Comparison of ENCODE assay signal across 8 cellular contexts in the genomic region with DNA sequence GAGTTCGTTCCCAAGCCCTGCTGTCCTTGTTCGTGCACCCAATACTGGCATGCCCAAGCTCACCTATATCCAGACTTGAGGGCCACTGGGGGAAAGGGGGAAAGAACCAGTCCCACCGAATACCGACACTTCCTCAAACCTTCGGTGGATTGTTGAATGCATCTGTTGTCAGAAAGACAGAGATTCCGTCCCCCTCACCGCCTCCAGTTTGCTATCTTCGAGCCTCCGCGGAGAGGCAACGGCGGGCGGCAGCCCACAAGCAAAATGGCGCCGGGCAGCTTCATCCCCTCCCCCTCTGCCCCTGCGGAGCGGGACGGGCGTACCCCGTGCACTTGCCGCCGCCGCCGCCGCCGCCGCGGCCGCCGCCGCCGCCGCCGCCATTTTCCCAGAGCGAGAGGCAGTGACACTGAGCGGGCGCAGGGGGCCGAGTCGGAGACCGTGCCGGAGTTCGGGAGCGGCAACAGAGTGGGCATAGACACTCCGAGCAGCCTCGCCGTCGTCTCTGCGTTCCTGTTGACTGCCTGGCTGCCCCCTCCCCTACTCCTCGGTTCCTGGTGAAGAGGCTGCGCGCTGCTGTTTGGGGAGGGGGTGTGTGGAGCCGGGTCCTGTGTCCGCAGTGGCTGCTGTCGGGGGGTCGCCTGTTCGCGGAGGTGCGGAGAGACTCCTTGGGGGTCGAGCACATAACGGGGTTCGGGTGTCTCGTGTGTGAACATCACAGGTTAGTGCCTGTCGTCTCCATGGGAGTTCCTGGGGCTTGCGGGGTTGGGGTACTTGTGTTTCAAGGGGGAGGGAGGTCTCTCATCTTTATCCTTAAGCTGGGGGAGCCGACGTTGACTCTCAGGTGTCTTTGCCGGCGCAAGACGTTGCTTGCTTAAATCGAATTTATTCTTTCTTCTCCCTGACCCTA. TPM values are rescaled to one million over a fixed set of nuclear protein-coding genes. Genes with fewer than 3 reads are reported as not detected.
A peak's percentile ranks its signal among the peaks of the same experiment; 100 is the strongest.
DNase-seq lines count a peak whose midpoint lies in the region; ATAC-seq and TF ChIP-seq lines count a peak whose summit lies in the region.

A gene with protein sequence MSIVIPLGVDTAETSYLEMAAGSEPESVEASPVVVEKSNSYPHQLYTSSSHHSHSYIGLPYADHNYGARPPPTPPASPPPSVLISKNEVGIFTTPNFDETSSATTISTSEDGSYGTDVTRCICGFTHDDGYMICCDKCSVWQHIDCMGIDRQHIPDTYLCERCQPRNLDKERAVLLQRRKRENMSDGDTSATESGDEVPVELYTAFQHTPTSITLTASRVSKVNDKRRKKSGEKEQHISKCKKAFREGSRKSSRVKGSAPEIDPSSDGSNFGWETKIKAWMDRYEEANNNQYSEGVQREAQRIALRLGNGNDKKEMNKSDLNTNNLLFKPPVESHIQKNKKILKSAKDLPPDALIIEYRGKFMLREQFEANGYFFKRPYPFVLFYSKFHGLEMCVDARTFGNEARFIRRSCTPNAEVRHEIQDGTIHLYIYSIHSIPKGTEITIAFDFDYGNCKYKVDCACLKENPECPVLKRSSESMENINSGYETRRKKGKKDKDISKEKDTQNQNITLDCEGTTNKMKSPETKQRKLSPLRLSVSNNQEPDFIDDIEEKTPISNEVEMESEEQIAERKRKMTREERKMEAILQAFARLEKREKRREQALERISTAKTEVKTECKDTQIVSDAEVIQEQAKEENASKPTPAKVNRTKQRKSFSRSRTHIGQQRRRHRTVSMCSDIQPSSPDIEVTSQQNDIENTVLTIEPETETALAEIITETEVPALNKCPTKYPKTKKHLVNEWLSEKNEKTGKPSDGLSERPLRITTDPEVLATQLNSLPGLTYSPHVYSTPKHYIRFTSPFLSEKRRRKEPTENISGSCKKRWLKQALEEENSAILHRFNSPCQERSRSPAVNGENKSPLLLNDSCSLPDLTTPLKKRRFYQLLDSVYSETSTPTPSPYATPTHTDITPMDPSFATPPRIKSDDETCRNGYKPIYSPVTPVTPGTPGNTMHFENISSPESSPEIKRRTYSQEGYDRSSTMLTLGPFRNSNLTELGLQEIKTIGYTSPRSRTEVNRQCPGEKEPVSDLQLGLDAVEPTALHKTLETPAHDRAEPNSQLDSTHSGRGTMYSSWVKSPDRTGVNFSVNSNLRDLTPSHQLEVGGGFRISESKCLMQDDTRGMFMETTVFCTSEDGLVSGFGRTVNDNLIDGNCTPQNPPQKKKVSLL (N-terminal part only) (plus strand): TSS at position 388 of the 907 bp plus-strand sequence. CDS start 26,748 bp downstream, outside the sequence.

- TF ChIP-seq CTCF in CD4-positive, alpha-beta T cell (IDR thresholded peaks at IDR 0.05): peak; percentile 60

- POLR2A ChIA-PET in CD4-positive, alpha-beta T cell (lab: Charles Lee): interaction anchor here (0.7 to 10.2 kb wide), 29 partner anchors 9 to 1271 kb away, joined by 3 to 560 read pairs (median 5); a partner anchor contains a TSS

- H3K27me3 ChIP-seq in CD4-positive, alpha-beta T cell (ENCODE audit: control insufficient read depth, insufficient read depth, low read length): no peaks in the 10 kb centered on the region
- no peaks in the 10 kb centered on the region for H3K27me3 ChIP-seq in NT2/D1 (ENCODE audit: insufficient read depth, insufficient read length)

- in situ Hi-C loops in endometrial microvascular endothelial cells (cut with HindIII; ENCODE audit: inconsistent ontology term, low pct_unique_long_range_greater_than_20kb, low sequenced_read_pairs): no loop called here

- H3K4me3 ChIP-seq in NT2/D1 (ENCODE audit: insufficient read length, low read depth): peak within 1 kb of the TSS; percentile 98

- H3K27ac Mint-ChIP-seq in CD4-positive, alpha-beta T cell: peak within 1 kb of the TSS; percentile 100

- H3K4me3 Mint-ChIP-seq in CD4-positive, alpha-beta T cell: peak within 1 kb of the TSS; percentile 97

- H3K27ac ChIP-seq in CD4-positive, alpha-beta T cell (ENCODE audit: low read depth, low read length): peak within 1 kb of the TSS; percentile 100

- H3K9me3 Mint-ChIP-seq in CD4-positive, alpha-beta T cell: no peaks in the 10 kb centered on the region

- H3K36me3 Mint-ChIP-seq in CD4-positive, alpha-beta T cell (ENCODE audit: low read depth): peaks cover 80% of the 10 kb centered on the region

- peak; percentile 40 for ATAC-seq in CD4-positive, alpha-beta T cell (ENCODE audit: poor library complexity)
- peak; percentile 29 for ATAC-seq in GM19455 (IDR thresholded peaks at IDR 0.05; ENCODE audit: unreplicated experiment)

- intact Hi-C loops in CD4-positive, alpha-beta T cell (cut with DNase I, micrococcal nuclease): loop anchor here (1.0 to 10.0 kb wide), 3 partner anchors 69 to 1271 kb away; a partner anchor contains a TSS

- CTCF ChIA-PET in CD4-positive, alpha-beta T cell (lab: Charles Lee): interaction anchor here (0.7 to 14.8 kb wide), 16 partner anchors 11 to 88 kb away, joined by 3 to 159 read pairs (median 3); no protein-coding TSS in a partner anchor

- H3K36me3 ChIP-seq in NT2/D1 (ENCODE audit: insufficient read depth, insufficient read length, low read length): peaks cover 19% of the 10 kb centered on the region

- no peaks in the 10 kb centered on the region for H3K4me1 ChIP-seq in NT2/D1 (ENCODE audit: insufficient read depth, insufficient read length)

- peaks cover 50% of the 10 kb centered on the region for H3K4me1 Mint-ChIP-seq in CD4-positive, alpha-beta T cell (ENCODE audit: low read depth)

- peak; percentile 89 to 94 (median 92) for DNase-seq in CD4-positive, alpha-beta T cell
- peak; percentile 64 for DNase-seq in HS-27A (ENCODE audit: low read depth)
- peak; percentile 69 for DNase-seq in NT2/D1 (ENCODE audit: low read depth, low spot score)
- DNase-seq in activated CD8-positive, alpha-beta memory T cell treated with anti-CD3 and anti-CD28 coated beads, Interleukin-2, amount 50 U/mL, for 24 hours (ENCODE audit: extremely low read depth): peak; percentile 72
- peak; percentile 60 for DNase-seq in middle frontal gyrus (ENCODE audit: extremely low spot score, low spot score)
- DNase-seq in stimulated activated CD8-positive, alpha-beta memory T cell treated with anti-CD3 and anti-CD28 coated beads, Interleukin-2, amount 100 ng/mL, for 48 hours (ENCODE audit: low read depth in 2 of 2): peak; percentile 82 to 84

- no peaks in the 10 kb centered on the region for H3K9me3 ChIP-seq in CD4-positive, alpha-beta T cell (ENCODE audit: control insufficient read depth, low read length)
- no peaks in the 10 kb centered on the region for H3K9me3 ChIP-seq in NT2/D1 (ENCODE audit: insufficient read depth, low read length)

- peak within 1 kb of the TSS; percentile 100 for H3K9ac ChIP-seq in NT2/D1 (ENCODE audit: insufficient read length, low read depth)

- H3K27me3 Mint-ChIP-seq in CD4-positive, alpha-beta T cell: peaks cover 13% of the 10 kb centered on the region

RNA-seq across cellular contexts. Expression of the gene that starts here (rescaled TPM):
- 100 to 1,000 TPM; 295 to 296 TPM for total RNA-seq in CD4-positive, alpha-beta T cell
- 22.2 TPM for total RNA-seq in endometrial microvascular endothelial cells (ENCODE audit: inconsistent ontology term)

Comparison
In these comparisons a context has a peak if more than half of its experiments do, and no peak if none do; other contexts are left out.
1. Peak in every context shown above with its lines: DNase-seq, ATAC-seq, H3K4me3 ChIP-seq and H3K27ac ChIP-seq.
2. RNA of the gene that starts here (total RNA-seq): 295 to 296 TPM in CD4-positive, alpha-beta T cell; 22.2 TPM in endometrial microvascular endothelial cells (single experiment); every median in the first group is over 10 times any median in the second.